Comparison of ENCODE assay signal across 8 cellular contexts in the genomic region with DNA sequence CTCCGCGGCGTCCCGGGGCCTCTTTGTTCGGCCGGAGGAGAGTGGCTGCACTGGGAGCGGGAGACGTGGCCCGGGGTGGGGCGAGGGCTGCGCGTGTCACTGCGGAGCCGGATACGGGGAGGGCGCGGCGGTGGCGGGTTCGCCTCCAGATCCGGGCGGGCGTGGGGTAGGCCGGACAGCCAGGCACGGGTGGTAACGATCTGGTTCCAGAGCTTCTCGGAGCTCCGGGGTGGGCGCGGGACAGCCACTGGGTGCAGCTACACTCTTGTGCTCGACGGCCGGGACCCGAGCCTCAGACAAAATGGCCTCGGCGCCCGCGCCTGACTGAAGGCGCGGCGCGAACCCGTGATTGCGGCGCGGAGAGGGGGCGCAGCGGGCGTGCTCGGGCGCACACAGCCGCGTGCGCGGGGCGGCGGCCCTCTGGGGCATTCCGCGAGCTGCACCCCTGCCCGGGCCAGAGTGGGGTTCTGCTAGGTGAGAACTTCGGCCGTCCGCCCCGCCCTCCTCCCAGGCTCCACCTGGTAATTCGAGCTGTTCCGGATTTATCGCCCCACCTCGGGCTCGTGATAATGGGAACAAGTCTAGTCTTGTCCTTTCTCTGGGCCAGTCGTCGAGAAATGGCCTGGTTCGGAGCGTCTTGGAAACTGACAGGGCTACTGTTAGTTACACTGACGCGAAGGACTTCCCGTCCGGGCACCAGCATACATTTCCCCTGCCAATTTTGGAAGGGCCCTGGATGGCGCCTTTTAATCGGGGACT. TPM values are rescaled to one million over a fixed set of nuclear protein-coding genes. Genes with fewer than 3 reads are reported as not detected.
A peak's percentile ranks its signal among the peaks of the same experiment; 100 is the strongest.
DNase-seq lines count a peak whose midpoint lies in the region; ATAC-seq and TF ChIP-seq lines count a peak whose summit lies in the region.

No MANE protein-coding gene starts in this region.

- peaks cover 23% of the 10 kb centered on the region for H3K36me3 ChIP-seq in HAP-1 (replicated peaks)
- H3K36me3 ChIP-seq in MM.1S (replicated peaks; ENCODE audit: insufficient read depth, low read length): peaks cover 4% of the 10 kb centered on the region; the same call in 1 of the 2 replicates
- peaks cover 18% of the 10 kb centered on the region for H3K36me3 ChIP-seq in SU-DHL-6 (ENCODE audit: low read length)
- H3K36me3 ChIP-seq in heart right ventricle: peaks cover 0 to 22% (median 13%) of the 10 kb centered on the region in 9 donors

- peaks cover 17% of the 10 kb centered on the region for H3F3A ChIP-seq in MM.1S (ENCODE audit: insufficient read depth, low read length)
- H3F3A ChIP-seq in SU-DHL-6 (ENCODE audit: insufficient read depth): peaks cover 8% of the 10 kb centered on the region; the same call in 1 of the 2 replicates

- peaks cover 32% of the 10 kb centered on the region for H3K36me3 Mint-ChIP-seq in activated naive CD8-positive, alpha-beta T cell treated with anti-CD3 and anti-CD28 coated beads, Interleukin-2, amount 50 U/mL, for 24 hours (ENCODE audit: low read depth)

- H3K4me1 ChIP-seq in HAP-1: peaks cover 19% of the 10 kb centered on the region
- H3K4me1 ChIP-seq in MM.1S (ENCODE audit: low read length): 0 out of 2 replicates have a peak, but pooled peaks cover 3% of the 10 kb centered on the region
- peaks cover 0 to 39% (median 24%) of the 10 kb centered on the region in 9 donors for H3K4me1 ChIP-seq in heart right ventricle

- H3K4me2 ChIP-seq in MM.1S (ENCODE audit: low read depth, low read length) (peak overlapping the region; percentile 94), SU-DHL-6 (ENCODE audit: low read depth, low read length, poor library complexity, severe bottlenecking) (peak overlapping the region; percentile 86)

- peaks cover 9% of the 10 kb centered on the region for H4K20me1 ChIP-seq in MM.1S (ENCODE audit: insufficient read depth, low read length)
- H4K20me1 ChIP-seq in SU-DHL-6 (ENCODE audit: low read depth, low read length): peaks cover 34% of the 10 kb centered on the region

- H3K9ac ChIP-seq in MM.1S (ENCODE audit: low read length): peak overlapping the region; percentile 98
- peak overlapping the region; percentile 99 for H3K9ac ChIP-seq in SU-DHL-6 (ENCODE audit: low read length)

- ATAC-seq in activated naive CD8-positive, alpha-beta T cell treated with anti-CD3 and anti-CD28 coated beads, Interleukin-2, amount 50 U/mL, for 24 hours: peak; percentile 26
- peak; percentile 54 to 72 (median 62) for ATAC-seq in heart right ventricle

- H3K9me2 ChIP-seq in MM.1S (replicated peaks; ENCODE audit: insufficient read depth, low read length) (no peaks in the 10 kb centered on the region), SU-DHL-6 (replicated peaks; ENCODE audit: insufficient read depth, low read length) (no peaks in the 10 kb centered on the region)

- DNase-seq in GM04504 (ENCODE audit: low read depth): peak; percentile 47
- DNase-seq in HAP-1 (ENCODE audit: low spot score in 2 of 2): peak; percentile 58 to 82
- peak; percentile 86 for DNase-seq in MM.1S
- peak; percentile 65 for DNase-seq in activated naive CD8-positive, alpha-beta T cell treated with anti-CD3 and anti-CD28 coated beads, Interleukin-2, amount 50 U/mL, for 24 hours
- DNase-seq in heart right ventricle: peak; percentile 70 to 72
- DNase-seq in posterior vena cava (ENCODE audit: low spot score): peak; percentile 93
- DNase-seq in ureter (ENCODE audit: low spot score): peak; percentile 93

- intact Hi-C loops in heart right ventricle (cut with DNase I): loop anchor here in 6 of 10 donors (2.0 to 10.0 kb wide), 7 partner anchors 61 to 221 kb away; partner anchors contain the start of gene PHF3 (in 4 of the 6)
- intact Hi-C loops in posterior vena cava (cut with DNase I): loop anchor here in 1 of 2 donors (10.0 kb wide), 1 partner anchor 61 kb away; the partner anchor contains the start of gene PHF3

- H3K79me2 ChIP-seq in MM.1S (ENCODE audit: low read length) (peaks cover 50% of the 10 kb centered on the region), SU-DHL-6 (ENCODE audit: insufficient read depth, low read length) (peaks cover 47% of the 10 kb centered on the region)

- peak overlapping the region; percentile 93 for H3K27ac ChIP-seq in MM.1S (ENCODE audit: low read length)
- peak overlapping the region; percentile 85 for H3K27ac ChIP-seq in SU-DHL-6 (ENCODE audit: low read depth, low read length)
- peak overlapping the region; percentile 95 to 100 (median 99) for H3K27ac ChIP-seq in heart right ventricle

- peaks cover 39% of the 10 kb centered on the region for H3K4me1 Mint-ChIP-seq in activated naive CD8-positive, alpha-beta T cell treated with anti-CD3 and anti-CD28 coated beads, Interleukin-2, amount 50 U/mL, for 24 hours

- H3K27ac Mint-ChIP-seq in activated naive CD8-positive, alpha-beta T cell treated with anti-CD3 and anti-CD28 coated beads, Interleukin-2, amount 50 U/mL, for 24 hours: peak overlapping the region; percentile 86

- no peaks in the 10 kb centered on the region for H3K27me3 Mint-ChIP-seq in activated naive CD8-positive, alpha-beta T cell treated with anti-CD3 and anti-CD28 coated beads, Interleukin-2, amount 50 U/mL, for 24 hours

- peak overlapping the region; percentile 79 for H3K4me3 ChIP-seq in HAP-1
- peak overlapping the region; percentile 91 for H3K4me3 ChIP-seq in MM.1S (ENCODE audit: low read length)
- peak overlapping the region; percentile 94 for H3K4me3 ChIP-seq in SU-DHL-6 (ENCODE audit: insufficient read depth, low read length, poor library complexity, severe bottlenecking)
- peak overlapping the region; percentile 77 to 97 (median 94) for H3K4me3 ChIP-seq in heart right ventricle

- no peaks in the 10 kb centered on the region for H3K9me3 Mint-ChIP-seq in activated naive CD8-positive, alpha-beta T cell treated with anti-CD3 and anti-CD28 coated beads, Interleukin-2, amount 50 U/mL, for 24 hours

- H3K27me3 ChIP-seq in HAP-1 (ENCODE audit: low read depth) (no peaks in the 10 kb centered on the region), MM.1S (replicated peaks; ENCODE audit: insufficient read depth, low read length) (no peaks in the 10 kb centered on the region), SU-DHL-6 (ENCODE audit: low read length) (no peaks in the 10 kb centered on the region), heart right ventricle (no peaks in the 10 kb centered on the region)

- 0 to 1% methylated on average over 56 to 79 of the region's 79 CpGs for WGBS in heart right ventricle, 2 donors

- H3K9me3 ChIP-seq in HAP-1: no peaks in the 10 kb centered on the region; the same call in 1 of the 2 replicates
- H3K9me3 ChIP-seq in MM.1S (replicated peaks; ENCODE audit: insufficient read depth, low read length): no peaks in the 10 kb centered on the region
- no peaks in the 10 kb centered on the region for H3K9me3 ChIP-seq in SU-DHL-6 (ENCODE audit: insufficient read depth, low read length)
- H3K9me3 ChIP-seq in heart right ventricle: no peaks in the 10 kb centered on the region

- in situ Hi-C loops in HAP-1 (cut with MboI; ENCODE audit: low sequenced_read_pairs): no loop called here

- H2AFZ ChIP-seq in MM.1S (ENCODE audit: low read length): peak overlapping the region; percentile 7; the same call in 1 of the 2 replicates
- peak overlapping the region; percentile 43 for H2AFZ ChIP-seq in SU-DHL-6 (ENCODE audit: low read depth, low read length, severe bottlenecking)

- peak overlapping the region; percentile 91 for H3K4me3 Mint-ChIP-seq in activated naive CD8-positive, alpha-beta T cell treated with anti-CD3 and anti-CD28 coated beads, Interleukin-2, amount 50 U/mL, for 24 hours

- no peak for TF ChIP-seq CTCF in MM.1S (IDR thresholded peaks at IDR 0.05; ENCODE audit: low read length)
- no peak for TF ChIP-seq CTCF in SU-DHL-6 (IDR thresholded peaks at IDR 0.05; ENCODE audit: insufficient read depth, low read length, poor library complexity, severe bottlenecking)
- TF ChIP-seq CTCF in heart right ventricle (IDR thresholded peaks at IDR 0.05): no peak

RNA-seq across cellular contexts. Expression of gene PTP4A1, which starts 1.0 kb away (rescaled TPM):
- 10 to 100 TPM; 30.0 to 69.9 (median 51.3) TPM for total RNA-seq in heart right ventricle
- 10 to 100 TPM in 1 of 2 donors, 1 to 10 TPM in 1; 2.6 to 13.6 TPM for polyA plus RNA-seq in heart right ventricle
- total RNA-seq in posterior vena cava: 10 to 100 TPM; 18.2 to 27.5 TPM
- total RNA-seq in ureter: 55.6 TPM

Comparison
In these comparisons a context has a peak if more than half of its experiments do, and no peak if none do; other contexts are left out.
1. Peak in every context shown above with its lines: DNase-seq, ATAC-seq, H3K4me3 ChIP-seq and H3K27ac ChIP-seq.